25 cellular contexts compared by ENCODE assay signal in the genomic region with DNA sequence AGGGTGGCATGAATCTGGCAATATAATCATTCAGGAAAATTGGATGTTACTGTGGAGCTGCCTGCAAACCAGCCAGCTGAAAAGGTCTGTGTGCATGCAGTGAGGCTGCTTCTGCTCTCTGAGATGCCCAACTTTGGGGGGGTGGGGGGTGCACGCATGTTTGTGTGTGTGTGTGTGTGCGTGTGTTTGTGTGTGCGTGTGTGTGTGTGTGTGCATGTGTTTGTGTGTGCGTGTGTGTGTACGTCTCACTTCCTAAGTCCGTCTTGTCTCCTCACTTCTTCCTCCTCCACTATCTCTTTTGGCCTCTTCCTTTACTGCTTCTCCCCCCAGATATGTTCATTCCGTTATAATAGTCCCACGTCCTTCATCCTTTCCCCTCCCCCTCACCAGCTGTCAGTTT.
"Had no signal": no experiment of that assay in that cellular context is flagged by ENCODE, and none has a peak within 500 bp of the region (broad histone marks: within the 10 kb centered on the region; RNA-seq: fewer than 3 reads in every experiment).

No MANE protein-coding gene starts in this region.

- H3K4me3 ChIP-seq: dorsolateral prefrontal cortex, lower lobe of right lung, mucosa of descending colon, ovary, right lobe of liver, suprapubic skin, transverse colon, upper lobe of right lung, vagina had no signal

- FAIRE-seq: colon, frontal cortex, keratinocyte, small intestine had no signal

- H3K4me1 Mint-ChIP-seq: stimulated activated naive CD8-positive, alpha-beta T cell treated with anti-CD3 and anti-CD28 coated beads, Interleukin-15, amount 100 ng/mL, for 72 hours had no signal

- DNase-seq: effector CD4-positive, alpha-beta T cell; head of caudate nucleus; left ventricle myocardium superior; lower lobe of right lung; mucosa of descending colon; naive B cell; occipital lobe; ovary; retina; right lobe of liver; small intestine; stimulated activated CD4-positive, alpha-beta T cell treated with anti-CD3 and anti-CD28 coated beads, Interleukin-15, amount 100 ng/mL, for 24 hours; stimulated activated CD4-positive, alpha-beta T cell treated with anti-CD3 and anti-CD28 coated beads, Interleukin-4, amount 100 ng/mL, for 1 hour; stimulated activated CD8-positive, alpha-beta memory T cell treated with anti-CD3 and anti-CD28 coated beads, Interleukin-4, amount 100 ng/mL, for 48 hours; stimulated activated naive CD4-positive, alpha-beta T cell; stimulated activated naive CD8-positive, alpha-beta T cell treated with anti-CD3 and anti-CD28 coated beads, Interleukin-15, amount 100 ng/mL, for 72 hours; transverse colon; upper lobe of right lung had no signal

- H3K27me3 Mint-ChIP-seq: stimulated activated naive CD8-positive, alpha-beta T cell treated with anti-CD3 and anti-CD28 coated beads, Interleukin-15, amount 100 ng/mL, for 72 hours had no signal

- H3K27ac ChIP-seq: dorsolateral prefrontal cortex, lower lobe of right lung, ovary, right lobe of liver, suprapubic skin, transverse colon, upper lobe of right lung, vagina had no signal

- H3K4me1 ChIP-seq: lower lobe of right lung, right lobe of liver, suprapubic skin, transverse colon, upper lobe of right lung had no signal

- H3K4me3 Mint-ChIP-seq: naive B cell; natural killer cell treated with Interleukin-12 subunit alpha and Interleukin-12 subunit beta and Interleukin-15 and Interleukin-18, amount 100 ng/mL, for 72 hours; stimulated activated naive CD8-positive, alpha-beta T cell treated with anti-CD3 and anti-CD28 coated beads, Interleukin-15, amount 100 ng/mL, for 72 hours had no signal

- H3K27me3 ChIP-seq: dorsolateral prefrontal cortex, ovary, right lobe of liver, suprapubic skin, transverse colon, upper lobe of right lung, vagina had no signal

- H3K27ac Mint-ChIP-seq: natural killer cell treated with Interleukin-12 subunit alpha and Interleukin-12 subunit beta and Interleukin-15 and Interleukin-18, amount 100 ng/mL, for 72 hours; stimulated activated naive CD8-positive, alpha-beta T cell treated with anti-CD3 and anti-CD28 coated beads, Interleukin-15, amount 100 ng/mL, for 72 hours had no signal

- H3K36me3 ChIP-seq: lower lobe of right lung, ovary, right lobe of liver, suprapubic skin, transverse colon, upper lobe of right lung, vagina had no signal

- H3K36me3 Mint-ChIP-seq: naive B cell; natural killer cell treated with Interleukin-12 subunit alpha and Interleukin-12 subunit beta and Interleukin-15 and Interleukin-18, amount 100 ng/mL, for 72 hours had no signal

- H3K9me3 ChIP-seq: lower lobe of right lung, mucosa of descending colon, ovary, right lobe of liver, suprapubic skin, transverse colon, upper lobe of right lung, vagina had no signal

- H3K9me3 Mint-ChIP-seq: naive B cell; natural killer cell treated with Interleukin-12 subunit alpha and Interleukin-12 subunit beta and Interleukin-15 and Interleukin-18, amount 100 ng/mL, for 72 hours; stimulated activated naive CD8-positive, alpha-beta T cell treated with anti-CD3 and anti-CD28 coated beads, Interleukin-15, amount 100 ng/mL, for 72 hours had no signal
